In genomic region chr7:108839091-108839490, GRCh38 we compare ENCODE assay signal across 14 cellular contexts.
"Had no signal": no experiment of that assay in that cellular context is flagged by ENCODE, and none has a peak within 500 bp of the region (broad histone marks: within the 10 kb centered on the region; RNA-seq: fewer than 3 reads in every experiment).

No MANE protein-coding gene starts in this region.

- H3K4me1 Mint-ChIP-seq: activated CD4-positive, alpha-beta T cell treated with anti-CD3 and anti-CD28 coated beads, Interleukin-2, amount 10 ng/mL, durations not matched to agents 7 days and 5 days; activated naive CD8-positive, alpha-beta T cell treated with anti-CD3 and anti-CD28 coated beads, Interleukin-2, amount 10 ng/mL, durations not matched to agents 7 days and 5 days; naive B cell; stimulated activated memory B cell treated with anti-CD40 and anti-IgM and Interleukin-4, amounts not matched to agents 10 μg/mL and 1 μg/mL and 100 μg/mL, for 72 hours had no signal

- H3K27ac Mint-ChIP-seq: activated CD4-positive, alpha-beta T cell treated with anti-CD3 and anti-CD28 coated beads, Interleukin-2, amount 10 ng/mL, durations not matched to agents 7 days and 5 days; activated naive CD8-positive, alpha-beta T cell treated with anti-CD3 and anti-CD28 coated beads, Interleukin-2, amount 10 ng/mL, durations not matched to agents 7 days and 5 days; naive B cell; stimulated activated memory B cell treated with anti-CD40 and anti-IgM and Interleukin-4, amounts not matched to agents 10 μg/mL and 1 μg/mL and 100 μg/mL, for 72 hours; T-helper 2 cell treated with Interferon-gamma antibody and Interleukin-4, amounts not matched to agents 5 μg/mL and 100 μg/mL, for 36 hours had no signal

- H3K4me3 Mint-ChIP-seq: activated CD4-positive, alpha-beta T cell treated with anti-CD3 and anti-CD28 coated beads, Interleukin-2, amount 10 ng/mL, durations not matched to agents 7 days and 5 days; activated naive CD8-positive, alpha-beta T cell treated with anti-CD3 and anti-CD28 coated beads, Interleukin-2, amount 10 ng/mL, durations not matched to agents 7 days and 5 days; stimulated activated memory B cell treated with anti-CD40 and anti-IgM and Interleukin-4, amounts not matched to agents 10 μg/mL and 1 μg/mL and 100 μg/mL, for 72 hours; T-helper 2 cell treated with Interferon-gamma antibody and Interleukin-4, amounts not matched to agents 5 μg/mL and 100 μg/mL, for 36 hours had no signal

- ATAC-seq: heart right ventricle; left lobe of liver; pancreas; stimulated activated memory B cell treated with anti-CD40 and anti-IgM and Interleukin-4, amounts not matched to agents 10 μg/mL and 1 μg/mL and 100 μg/mL, for 72 hours had no signal

- H3K9me3 Mint-ChIP-seq: activated naive CD8-positive, alpha-beta T cell treated with anti-CD3 and anti-CD28 coated beads, Interleukin-2, amount 10 ng/mL, durations not matched to agents 7 days and 5 days; T-helper 2 cell treated with Interferon-gamma antibody and Interleukin-4, amounts not matched to agents 5 μg/mL and 100 μg/mL, for 36 hours had no signal

- DNase-seq: activated CD4-positive, alpha-beta T cell treated with anti-CD3 and anti-CD28 coated beads, Interleukin-2, amount 10 ng/mL, durations not matched to agents 7 days and 5 days; activated CD4-positive, CD25-positive, alpha-beta regulatory T cell; activated CD8-positive, alpha-beta memory T cell treated with anti-CD3 and anti-CD28 coated beads, Interleukin-2, amount 50 U/mL, for 48 hours; activated gamma-delta T cell treated with Interleukin-2 at 50 U/mL for 16 hours; activated naive CD8-positive, alpha-beta T cell treated with anti-CD3 and anti-CD28 coated beads, Interleukin-2, amount 10 ng/mL, durations not matched to agents 7 days and 5 days; erythroblast; heart right ventricle; naive B cell; pancreas; stimulated activated CD4-positive, alpha-beta T cell treated with anti-CD3 and anti-CD28 coated beads, Interleukin-2, amount 100 ng/mL, for 48 hours; thyroid gland had no signal

- H3K36me3 Mint-ChIP-seq: activated naive CD8-positive, alpha-beta T cell treated with anti-CD3 and anti-CD28 coated beads, Interleukin-2, amount 10 ng/mL, durations not matched to agents 7 days and 5 days; naive B cell; stimulated activated memory B cell treated with anti-CD40 and anti-IgM and Interleukin-4, amounts not matched to agents 10 μg/mL and 1 μg/mL and 100 μg/mL, for 72 hours had no signal

- H3K4me3 ChIP-seq: heart right ventricle, pancreas, thyroid gland had no signal

- H3K27me3 Mint-ChIP-seq: activated CD4-positive, alpha-beta T cell treated with anti-CD3 and anti-CD28 coated beads, Interleukin-2, amount 10 ng/mL, durations not matched to agents 7 days and 5 days; activated naive CD8-positive, alpha-beta T cell treated with anti-CD3 and anti-CD28 coated beads, Interleukin-2, amount 10 ng/mL, durations not matched to agents 7 days and 5 days; naive B cell; stimulated activated memory B cell treated with anti-CD40 and anti-IgM and Interleukin-4, amounts not matched to agents 10 μg/mL and 1 μg/mL and 100 μg/mL, for 72 hours had no signal
